ENCODE assay signal across 8 cellular contexts in the genomic region with DNA sequence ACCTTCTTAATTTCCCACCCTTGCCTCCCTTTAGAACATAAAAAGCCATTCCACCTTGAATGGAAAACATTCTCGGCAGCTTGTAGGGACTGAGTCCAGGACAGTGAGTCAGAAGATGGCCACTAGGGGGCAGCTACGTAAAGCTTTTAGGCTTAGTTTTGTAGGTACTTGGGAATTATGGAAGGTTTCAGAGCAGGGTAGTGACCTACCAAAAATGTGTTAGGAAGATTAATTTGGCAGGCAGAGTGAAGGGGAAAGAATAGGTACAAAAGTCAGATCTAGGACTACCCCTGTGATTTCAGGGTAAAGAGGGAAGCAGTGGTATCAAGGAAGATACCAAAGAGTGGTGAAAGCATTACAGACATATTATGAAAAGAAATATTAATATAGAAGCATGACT.
A peak's percentile ranks its signal among the peaks of the same experiment; 100 is the strongest.
DNase-seq lines count a peak whose midpoint lies in the region; TF ChIP-seq lines count a peak whose summit lies in the region.

No MANE protein-coding gene starts in this region.

- H3K4me1 ChIP-seq in OCI-LY7 (ENCODE audit: insufficient read depth, low read length, poor library complexity, severe bottlenecking), result no peaks in the 10 kb centered on the region

- no TSS peak for BruUV-seq in OCI-LY7 (replicated peaks; lab: Mats Ljungman, UMichigan)

- H3K27me3 ChIP-seq in brain microvascular endothelial cell (replicated peaks), result no peaks in the 10 kb centered on the region
- H3K27me3 ChIP-seq in kidney epithelial cell (ENCODE audit: control insufficient read depth, insufficient read depth, low read length), result no peaks in the 10 kb centered on the region

- H3K79me2 ChIP-seq in OCI-LY7 (ENCODE audit: insufficient read depth, low read depth, low read length), result no peaks in the 10 kb centered on the region

- H4K20me1 ChIP-seq in OCI-LY7 (ENCODE audit: insufficient read depth, low read length), result no peaks in the 10 kb centered on the region

- in situ Hi-C loops in brain microvascular endothelial cell (cut with HindIII; ENCODE audit: low pct_ligation_motif_present, low sequenced_read_pairs), result no loop called here

- no peaks in the 10 kb centered on the region for H3K9me2 ChIP-seq in OCI-LY7 (ENCODE audit: insufficient read depth, low read length)

- no peak overlapping the region for H3K27ac ChIP-seq in OCI-LY7 (ENCODE audit: low read depth, low read length, poor library complexity, severe bottlenecking)
- H3K27ac ChIP-seq in brain microvascular endothelial cell, result no peak overlapping the region

- H3K36me3 ChIP-seq in OCI-LY7 (ENCODE audit: insufficient read depth, low read length) (no peaks in the 10 kb centered on the region), brain microvascular endothelial cell (replicated peaks) (no peaks in the 10 kb centered on the region), kidney epithelial cell (ENCODE audit: control insufficient read depth, insufficient read depth, low read length) (no peaks in the 10 kb centered on the region)

- H3K9me3 ChIP-seq in OCI-LY7 (ENCODE audit: low read length), result no peaks in the 10 kb centered on the region

- POLR2A ChIA-PET in OCI-LY7 (lab: Charles Lee), result interaction anchor here (0.5 to 0.8 kb wide), 2 partner anchors 9 to 742 kb away, joined by 3 to 5 read pairs; no protein-coding TSS in a partner anchor

- no peak overlapping the region for H2AFZ ChIP-seq in OCI-LY7 (ENCODE audit: low read length)

- no peak overlapping the region for H3K4me2 ChIP-seq in OCI-LY7 (ENCODE audit: low read length)

- TF ChIP-seq CTCF in GM20000 (IDR thresholded peaks at IDR 0.05; ENCODE audit: extremely low read depth, missing control alignments), result peak; percentile 83
- peak; percentile 86 for TF ChIP-seq CTCF in OCI-LY7 (conservative IDR thresholded peaks at IDR 0.05; ENCODE audit: low read length)
- TF ChIP-seq CTCF in brain microvascular endothelial cell (IDR thresholded peaks at IDR 0.05; ENCODE audit: low read depth, low read length, missing control alignments), result peak; percentile 86
- peak; percentile 73 for TF ChIP-seq CTCF in kidney epithelial cell (IDR thresholded peaks at IDR 0.05; ENCODE audit: insufficient read depth, low read length, poor library complexity, severe bottlenecking)

- H3K4me3 ChIP-seq in OCI-LY7 (ENCODE audit: low read depth, low read length, poor library complexity, severe bottlenecking), result no peak overlapping the region
- H3K4me3 ChIP-seq in brain microvascular endothelial cell (ENCODE audit: low read depth, low read length), result no peak overlapping the region
- H3K4me3 ChIP-seq in kidney epithelial cell (ENCODE audit: low read depth, low read length), result no peak overlapping the region

- intact Hi-C loops in OCI-LY7 (cut with micrococcal nuclease; ENCODE audit: unreplicated experiment), result loop anchor here (10.0 kb wide), 2 partner anchors 685 to 1335 kb away; no protein-coding TSS in a partner anchor

- DNase-seq in ELR (ENCODE audit: low read depth) (peak; percentile 82), GM20000 (ENCODE audit: low spot score) (peak; percentile 15), HK-2 (ENCODE audit: unreplicated experiment) (peak; percentile 31), OCI-LY7 (ENCODE audit: low spot score) (peak; percentile 59), brain microvascular endothelial cell (peak; percentile 76), kidney epithelial cell (ENCODE audit: low read depth) (peak; percentile 41)
- DNase-seq in stimulated activated CD4-positive, alpha-beta T cell treated with anti-CD3 and anti-CD28 coated beads, Interleukin-4, amount 100 ng/mL, for 48 hours (ENCODE audit: low read depth in 2 of 2), result peak; percentile 25 to 46
- no peak for DNase-seq in activated effector memory CD4-positive, alpha-beta T cell treated with anti-CD3 and anti-CD28 coated beads, Interleukin-2, amount 50 U/mL, for 16 hours

- CTCF ChIA-PET in OCI-LY7 (lab: Charles Lee; ENCODE audit: unreplicated experiment), result no interaction called here
